In the genomic region with DNA sequence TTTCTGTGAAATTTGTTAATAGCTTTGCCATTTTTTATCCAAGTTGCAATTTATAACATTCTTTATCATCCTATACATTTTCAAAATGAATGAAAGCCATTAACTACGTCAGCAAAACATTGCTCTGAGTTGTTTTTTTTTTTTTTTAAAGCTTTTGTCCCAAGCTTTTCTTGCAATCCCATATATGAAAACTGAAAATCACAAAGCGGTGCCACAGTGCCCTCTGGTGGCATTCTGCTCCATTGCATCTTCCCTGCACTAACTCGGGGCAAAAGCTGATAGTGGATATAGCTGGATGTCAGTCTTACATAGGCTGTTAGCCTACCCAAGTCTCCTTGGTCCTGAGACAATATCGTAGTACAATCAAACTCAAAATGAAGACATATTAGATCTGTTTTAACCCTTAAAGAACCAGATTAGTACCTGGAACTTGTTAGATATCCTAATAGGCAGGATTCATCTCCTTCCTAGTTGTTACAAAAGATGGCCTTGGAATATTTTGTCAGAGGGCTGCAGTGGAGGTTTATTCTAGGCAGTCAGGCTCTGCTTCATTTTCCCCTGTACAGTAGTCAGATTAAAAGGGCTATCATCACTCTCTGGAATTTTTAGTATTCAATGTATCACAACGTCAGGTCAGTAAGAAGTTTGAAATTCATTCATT, we compare ENCODE assay signal across 8 cellular contexts.
A peak's percentile ranks its signal among the peaks of the same experiment; 100 is the strongest.
DNase-seq lines count a peak whose midpoint lies in the region; ATAC-seq and TF ChIP-seq lines count a peak whose summit lies in the region.

No MANE protein-coding gene starts in this region.

- H3K4me3 Mint-ChIP-seq in T-helper 2 cell treated with Interferon-gamma antibody and Interleukin-4, amounts not matched to agents 5 μg/mL and 100 μg/mL, for 36 hours, result no peak overlapping the region

- no peaks in the 10 kb centered on the region for H3K27me3 ChIP-seq in brain microvascular endothelial cell (replicated peaks)

- H3K4me1 Mint-ChIP-seq in T-helper 2 cell treated with Interferon-gamma antibody and Interleukin-4, amounts not matched to agents 5 μg/mL and 100 μg/mL, for 36 hours (ENCODE audit: low read depth), result no peaks in the 10 kb centered on the region

- H3K9me3 Mint-ChIP-seq in T-helper 2 cell treated with Interferon-gamma antibody and Interleukin-4, amounts not matched to agents 5 μg/mL and 100 μg/mL, for 36 hours, result no peaks in the 10 kb centered on the region

- DNase-seq in NOMO-1 treated with DMSO at 0.1 percent for 48 hours (lab: John Stamatoyannopoulos, UW; ENCODE audit: unreplicated experiment), result peak; percentile 15
- DNase-seq in NOMO-1 treated with dmso at 0.1 percent for 144 hours (lab: John Stamatoyannopoulos, UW; ENCODE audit: unreplicated experiment), result no peak
- DNase-seq in NCI-H1092 treated with DMSO at 0.1 percent for 48 hours (lab: John Stamatoyannopoulos, UW), result peak; percentile 58
- DNase-seq in T-helper 2 cell treated with Interferon-gamma antibody and Interleukin-4, amounts not matched to agents 5 μg/mL and 100 μg/mL, for 36 hours (ENCODE audit: low spot score), result peak; percentile 15
- DNase-seq in brain microvascular endothelial cell, result peak; percentile 80
- peak; percentile 92 for DNase-seq in inferior parietal cortex (ENCODE audit: extremely low spot score)
- peak; percentile 8 to 26 for DNase-seq in stimulated activated CD4-positive, alpha-beta T cell treated with anti-CD3 and anti-CD28 coated beads, Interleukin-15, amount 100 ng/mL, for 48 hours (ENCODE audit: low read depth in 2 of 2)

- peak; percentile 88 for ATAC-seq in HG02588 (IDR thresholded peaks at IDR 0.05; ENCODE audit: unreplicated experiment)

- no peaks in the 10 kb centered on the region for H3K27me3 Mint-ChIP-seq in T-helper 2 cell treated with Interferon-gamma antibody and Interleukin-4, amounts not matched to agents 5 μg/mL and 100 μg/mL, for 36 hours (ENCODE audit: low read depth)

- H3K4me3 ChIP-seq in brain microvascular endothelial cell (ENCODE audit: low read depth, low read length), result no peak overlapping the region

- H3K27ac ChIP-seq in brain microvascular endothelial cell, result no peak overlapping the region

- H3K36me3 ChIP-seq in brain microvascular endothelial cell (replicated peaks), result no peaks in the 10 kb centered on the region

- H3K36me3 Mint-ChIP-seq in T-helper 2 cell treated with Interferon-gamma antibody and Interleukin-4, amounts not matched to agents 5 μg/mL and 100 μg/mL, for 36 hours (ENCODE audit: low read depth), result no peaks in the 10 kb centered on the region

- TF ChIP-seq CTCF in brain microvascular endothelial cell (IDR thresholded peaks at IDR 0.05; ENCODE audit: low read depth, low read length, missing control alignments), result peak; percentile 93

- in situ Hi-C loops in brain microvascular endothelial cell (cut with HindIII; ENCODE audit: low pct_ligation_motif_present, low sequenced_read_pairs), result no loop called here

- no peak overlapping the region for H3K27ac Mint-ChIP-seq in T-helper 2 cell treated with Interferon-gamma antibody and Interleukin-4, amounts not matched to agents 5 μg/mL and 100 μg/mL, for 36 hours
